In the genomic region with DNA sequence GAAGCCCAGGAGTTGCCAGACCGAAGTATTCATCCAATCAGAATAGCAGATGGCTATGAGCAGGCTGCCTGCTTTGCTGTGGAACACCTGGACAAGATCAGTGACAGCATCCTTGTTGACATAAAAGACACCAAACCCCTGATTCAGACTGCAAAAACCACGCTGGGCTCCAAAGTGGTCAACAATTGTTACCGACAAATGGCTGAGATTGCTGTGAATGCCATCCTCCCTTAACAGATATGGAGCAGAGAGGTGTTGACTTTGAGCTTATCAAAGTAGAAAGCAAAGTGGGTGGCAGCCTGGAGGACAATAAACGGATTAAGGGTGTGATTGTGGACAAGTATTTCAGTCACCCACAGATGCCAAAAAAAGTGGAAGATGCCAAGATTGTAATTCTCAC, we compare ENCODE assay signal across 23 cellular contexts.
"Had no signal": no experiment of that assay in that cellular context is flagged by ENCODE, and none has a peak within 500 bp of the region (broad histone marks: within the 10 kb centered on the region; RNA-seq: fewer than 3 reads in every experiment).

No MANE protein-coding gene starts in this region.

- DNase-seq: dermis blood vessel endothelial cell; effector memory CD4-positive, alpha-beta T cell; erythroblast; esophagus squamous epithelium; foreskin melanocyte; hypothalamus; left ventricle myocardium superior; lower lobe of right lung; natural killer cell; occipital lobe; ovary; psoas muscle; right cardiac atrium; sigmoid colon; stimulated activated CD4-positive, alpha-beta T cell treated with anti-CD3 and anti-CD28 coated beads, Interleukin-2, amount 100 ng/mL, for 24 hours; stimulated activated CD4-positive, alpha-beta T cell treated with anti-CD3 and anti-CD28 coated beads, Interleukin-4, amount 100 ng/mL, for 4 hours; stimulated activated naive CD8-positive, alpha-beta T cell treated with anti-CD3 and anti-CD28 coated beads, Interleukin-15, Interleukin-2, amounts not matched to agents 100 U/mL and 50 U/mL, for 24 hours; substantia nigra; testis; tibial artery had no signal

- H3K9me3 Mint-ChIP-seq: stimulated activated memory B cell treated with anti-CD40 and anti-IgM and Interleukin-4, amounts not matched to agents 10 μg/mL and 1 μg/mL and 100 μg/mL, for 72 hours; type B pancreatic cell had no signal

- H3K36me3 Mint-ChIP-seq: natural killer cell; stimulated activated memory B cell treated with anti-CD40 and anti-IgM and Interleukin-4, amounts not matched to agents 10 μg/mL and 1 μg/mL and 100 μg/mL, for 72 hours; type B pancreatic cell had no signal

- H3K4me3 ChIP-seq: coronary artery, esophagus squamous epithelium, lower lobe of right lung, ovary, psoas muscle, sigmoid colon, testis, tibial artery had no signal

- H3K4me1 ChIP-seq: esophagus squamous epithelium, lower lobe of right lung, psoas muscle, sigmoid colon, testis, tibial artery had no signal

- H3K4me1 Mint-ChIP-seq: natural killer cell; stimulated activated memory B cell treated with anti-CD40 and anti-IgM and Interleukin-4, amounts not matched to agents 10 μg/mL and 1 μg/mL and 100 μg/mL, for 72 hours had no signal

- H3K27me3 ChIP-seq: esophagus squamous epithelium, ovary, sigmoid colon, testis, tibial artery had no signal

- H3K9me3 ChIP-seq: esophagus squamous epithelium, lower lobe of right lung, ovary, psoas muscle, sigmoid colon, testis, tibial artery had no signal

- H3K4me3 Mint-ChIP-seq: natural killer cell; stimulated activated memory B cell treated with anti-CD40 and anti-IgM and Interleukin-4, amounts not matched to agents 10 μg/mL and 1 μg/mL and 100 μg/mL, for 72 hours; type B pancreatic cell had no signal

- H3K27ac Mint-ChIP-seq: natural killer cell; stimulated activated memory B cell treated with anti-CD40 and anti-IgM and Interleukin-4, amounts not matched to agents 10 μg/mL and 1 μg/mL and 100 μg/mL, for 72 hours; type B pancreatic cell had no signal

- H3K36me3 ChIP-seq: esophagus squamous epithelium, lower lobe of right lung, ovary, sigmoid colon, tibial artery had no signal

- H3K27ac ChIP-seq: coronary artery, esophagus squamous epithelium, lower lobe of right lung, ovary, psoas muscle, sigmoid colon, testis, tibial artery had no signal
